Comparison of ENCODE assay signal across 14 cellular contexts in genomic region chr1:1282998-1283397, GRCh38. TPM values are rescaled to one million over a fixed set of nuclear protein-coding genes. Genes with fewer than 3 reads are reported as not detected.
A peak's percentile ranks its signal among the peaks of the same experiment; 100 is the strongest.
DNase-seq lines count a peak whose midpoint lies in the region; ATAC-seq and TF ChIP-seq lines count a peak whose summit lies in the region.
"Had no signal": no experiment of that assay in that cellular context is flagged by ENCODE, and none has a peak within 500 bp of the region (broad histone marks: within the 10 kb centered on the region; RNA-seq: fewer than 3 reads in every experiment).

No MANE protein-coding gene starts in this region.

- no peaks in the 10 kb centered on the region for H3K4me1 Mint-ChIP-seq in activated naive CD8-positive, alpha-beta T cell treated with anti-CD3 and anti-CD28 coated beads, Interleukin-2, amount 50 U/mL, for 24 hours
- H3K4me1 Mint-ChIP-seq in activated naive CD8-positive, alpha-beta T cell treated with anti-CD3 and anti-CD28 coated beads for 36 hours: no peaks in the 10 kb centered on the region
- H3K4me1 Mint-ChIP-seq in stimulated activated effector memory CD8-positive, alpha-beta T cell treated with anti-CD3 and anti-CD28 coated beads, Interleukin-12 subunit alpha, Interleukin-12 subunit beta, amount 100 ng/mL, for 72 hours: peaks cover 17% of the 10 kb centered on the region

- peak; percentile 56 for ATAC-seq in activated naive CD8-positive, alpha-beta T cell treated with anti-CD3 and anti-CD28 coated beads, Interleukin-2, amount 50 U/mL, for 24 hours
- ATAC-seq in stimulated activated effector memory CD8-positive, alpha-beta T cell treated with anti-CD3 and anti-CD28 coated beads, Interleukin-12 subunit alpha, Interleukin-12 subunit beta, amount 100 ng/mL, for 72 hours: peak; percentile 80
- no peak for ATAC-seq in gastrocnemius medialis
- ATAC-seq in HG02938 (IDR thresholded peaks at IDR 0.05; ENCODE audit: unreplicated experiment): no peak

- no peak for TF ChIP-seq CTCF in gastrocnemius medialis (IDR thresholded peaks at IDR 0.05 in 4 of 5, conservative IDR thresholded peaks at IDR 0.05 in 1 of 5)
- no peak for TF ChIP-seq CTCF in GM10248 (IDR thresholded peaks at IDR 0.05; ENCODE audit: control extremely low read depth, extremely low read depth, low read depth, missing control alignments)

- H3K4me1 ChIP-seq in gastrocnemius medialis: peaks cover 0 to 6% of the 10 kb centered on the region in 2 donors

- H3K36me3 ChIP-seq in gastrocnemius medialis: no peaks in the 10 kb centered on the region
- H3K36me3 ChIP-seq: esophagus muscularis mucosa had no signal

- no peaks in the 10 kb centered on the region for H3K27me3 Mint-ChIP-seq in activated naive CD8-positive, alpha-beta T cell treated with anti-CD3 and anti-CD28 coated beads, Interleukin-2, amount 50 U/mL, for 24 hours
- H3K27me3 Mint-ChIP-seq in activated naive CD8-positive, alpha-beta T cell treated with anti-CD3 and anti-CD28 coated beads for 36 hours: no peaks in the 10 kb centered on the region

- in situ Hi-C loops in gastrocnemius medialis (cut with MboI; ENCODE audit: low sequenced_read_pairs in 4 of 4): no loop called here

- H3K4me3 ChIP-seq in gastrocnemius medialis: no peak overlapping the region
- H3K4me3 ChIP-seq: esophagus muscularis mucosa had no signal

- TF ChIP-seq POLR2A in gastrocnemius medialis (IDR thresholded peaks at IDR 0.05): no peak

- POLR2A ChIA-PET in GM10248 (lab: Yijun Ruan, JAX): no interaction called here

- H3K27me3 ChIP-seq in gastrocnemius medialis: peaks cover 15 to 34% (median 24%) of the 10 kb centered on the region in 3 donors

- CTCF ChIA-PET in GM10248 (lab: Yijun Ruan, JAX): interaction anchor here (1.7 kb wide), 1 partner anchor 161 kb away, joined by 6 read pairs; no protein-coding TSS in a partner anchor

- no peaks in the 10 kb centered on the region for H3K36me3 Mint-ChIP-seq in activated naive CD8-positive, alpha-beta T cell treated with anti-CD3 and anti-CD28 coated beads, Interleukin-2, amount 50 U/mL, for 24 hours (ENCODE audit: low read depth)
- H3K36me3 Mint-ChIP-seq in activated naive CD8-positive, alpha-beta T cell treated with anti-CD3 and anti-CD28 coated beads for 36 hours: no peaks in the 10 kb centered on the region
- H3K36me3 Mint-ChIP-seq in stimulated activated effector memory CD8-positive, alpha-beta T cell treated with anti-CD3 and anti-CD28 coated beads, Interleukin-12 subunit alpha, Interleukin-12 subunit beta, amount 100 ng/mL, for 72 hours: peaks cover 11% of the 10 kb centered on the region
- H3K36me3 Mint-ChIP-seq: memory B cell had no signal

- H3K4me3 Mint-ChIP-seq in activated naive CD8-positive, alpha-beta T cell treated with anti-CD3 and anti-CD28 coated beads, Interleukin-2, amount 50 U/mL, for 24 hours: no peak overlapping the region
- H3K4me3 Mint-ChIP-seq in activated naive CD8-positive, alpha-beta T cell treated with anti-CD3 and anti-CD28 coated beads for 36 hours: no peak overlapping the region
- no peak overlapping the region for H3K4me3 Mint-ChIP-seq in stimulated activated effector memory CD8-positive, alpha-beta T cell treated with anti-CD3 and anti-CD28 coated beads, Interleukin-12 subunit alpha, Interleukin-12 subunit beta, amount 100 ng/mL, for 72 hours
- H3K4me3 Mint-ChIP-seq: memory B cell had no signal

- intact Hi-C loops in gastrocnemius medialis (cut with DNase I; ENCODE audit: low total_unique reads): no loop called here

- H3K9me3 ChIP-seq in gastrocnemius medialis: no peaks in the 10 kb centered on the region
- H3K9me3 ChIP-seq: esophagus muscularis mucosa had no signal

- H3K27ac Mint-ChIP-seq in activated naive CD8-positive, alpha-beta T cell treated with anti-CD3 and anti-CD28 coated beads, Interleukin-2, amount 50 U/mL, for 24 hours: no peak overlapping the region
- no peak overlapping the region for H3K27ac Mint-ChIP-seq in activated naive CD8-positive, alpha-beta T cell treated with anti-CD3 and anti-CD28 coated beads for 36 hours
- peak overlapping the region; percentile 37 for H3K27ac Mint-ChIP-seq in stimulated activated effector memory CD8-positive, alpha-beta T cell treated with anti-CD3 and anti-CD28 coated beads, Interleukin-12 subunit alpha, Interleukin-12 subunit beta, amount 100 ng/mL, for 72 hours
- H3K27ac Mint-ChIP-seq: memory B cell had no signal

- H3K27ac ChIP-seq in epithelial cell of prostate (peak overlapping the region; percentile 60), gastrocnemius medialis (no peak overlapping the region)
- H3K27ac ChIP-seq: esophagus muscularis mucosa had no signal

- DNase-seq in activated naive CD8-positive, alpha-beta T cell treated with anti-CD3 and anti-CD28 coated beads, Interleukin-2, amount 50 U/mL, for 24 hours: no peak
- no peak for DNase-seq in activated naive CD8-positive, alpha-beta T cell treated with anti-CD3 and anti-CD28 coated beads for 36 hours
- DNase-seq in MV-4-11 (lab: John Stamatoyannopoulos, UW): peak; percentile 27
- no peak for DNase-seq in epithelial cell of prostate (ENCODE audit: low read depth, low spot score)
- DNase-seq in stimulated activated effector memory CD8-positive, alpha-beta T cell treated with anti-CD3 and anti-CD28 coated beads, Interleukin-12 subunit alpha, Interleukin-12 subunit beta, amount 100 ng/mL, for 72 hours (ENCODE audit: low spot score in 2 of 2): no peak
- DNase-seq in gastrocnemius medialis: no peak
- no peak for DNase-seq in GM10248 (ENCODE audit: extremely low spot score)
- DNase-seq: activated effector memory CD4-positive, alpha-beta T cell treated with anti-CD3 and anti-CD28 coated beads, Interleukin-2, amount 50 U/mL, for 16 hours; NCI-H2029 treated with DMSO at 0.1 percent for 48 hours; retina; substantia nigra had no signal

- H3K9me3 Mint-ChIP-seq in activated naive CD8-positive, alpha-beta T cell treated with anti-CD3 and anti-CD28 coated beads, Interleukin-2, amount 50 U/mL, for 24 hours: no peaks in the 10 kb centered on the region
- H3K9me3 Mint-ChIP-seq in activated naive CD8-positive, alpha-beta T cell treated with anti-CD3 and anti-CD28 coated beads for 36 hours: no peaks in the 10 kb centered on the region
- no peaks in the 10 kb centered on the region for H3K9me3 Mint-ChIP-seq in stimulated activated effector memory CD8-positive, alpha-beta T cell treated with anti-CD3 and anti-CD28 coated beads, Interleukin-12 subunit alpha, Interleukin-12 subunit beta, amount 100 ng/mL, for 72 hours
- H3K9me3 Mint-ChIP-seq: memory B cell had no signal

RNA-seq across cellular contexts. Expression of gene SCNN1D, which starts 2.8 kb away (rescaled TPM):
- total RNA-seq in activated naive CD8-positive, alpha-beta T cell treated with anti-CD3 and anti-CD28 coated beads for 36 hours: 1 to 10 TPM; 4.9 to 6.9 TPM
- under 1 TPM in 3 of 4 donors, not detected in 1; 0.19 to 0.91 (median 0.66) TPM for total RNA-seq in gastrocnemius medialis

RNA-seq across cellular contexts. Expression of gene UBE2J2, which starts 9.3 kb away (rescaled TPM):
- total RNA-seq in activated naive CD8-positive, alpha-beta T cell treated with anti-CD3 and anti-CD28 coated beads for 36 hours: 10 to 100 TPM; 69.9 to 70.6 TPM
- total RNA-seq in gastrocnemius medialis: 10 to 100 TPM; 31.3 to 42.3 (median 38.3) TPM

RNA-seq across cellular contexts. Expression of gene ACAP3, which starts 24.7 kb away (rescaled TPM):
- total RNA-seq in activated naive CD8-positive, alpha-beta T cell treated with anti-CD3 and anti-CD28 coated beads for 36 hours: 10 to 100 TPM; 26.6 to 28.4 TPM
- total RNA-seq in gastrocnemius medialis: 10 to 100 TPM; 18.4 to 31.9 (median 25.8) TPM

RNA-seq across cellular contexts. Expression of gene PUSL1, which starts 25.4 kb away (rescaled TPM):
- 10 to 100 TPM; 29.6 to 30.0 TPM for total RNA-seq in activated naive CD8-positive, alpha-beta T cell treated with anti-CD3 and anti-CD28 coated beads for 36 hours
- 10 to 100 TPM in 2 of 4 donors, 1 to 10 TPM in 2; 6.2 to 13.1 (median 9.5) TPM for total RNA-seq in gastrocnemius medialis

RNA-seq across cellular contexts. Expression of gene C1QTNF12, which starts 36.5 kb away (rescaled TPM):
- total RNA-seq in activated naive CD8-positive, alpha-beta T cell treated with anti-CD3 and anti-CD28 coated beads for 36 hours: 1 to 10 TPM; 2.4 to 3.8 TPM
- total RNA-seq in gastrocnemius medialis: 1 to 10 TPM in 1 of 4 donors, not detected in 3; 2.7 TPM

Comparison
In these comparisons a context has a peak if more than half of its experiments do, and no peak if none do; other contexts are left out.
1. ATAC-seq: peak in activated naive CD8-positive, alpha-beta T cell treated with anti-CD3 and anti-CD28 coated beads, Interleukin-2, amount 50 U/mL, for 24 hours (single experiment) and stimulated activated effector memory CD8-positive, alpha-beta T cell treated with anti-CD3 and anti-CD28 coated beads, Interleukin-12 subunit alpha, Interleukin-12 subunit beta, amount 100 ng/mL, for 72 hours (single experiment); none in gastrocnemius medialis (0 of 2) and HG02938 (single experiment).